24 cellular contexts compared by ENCODE assay signal in the genomic region with DNA sequence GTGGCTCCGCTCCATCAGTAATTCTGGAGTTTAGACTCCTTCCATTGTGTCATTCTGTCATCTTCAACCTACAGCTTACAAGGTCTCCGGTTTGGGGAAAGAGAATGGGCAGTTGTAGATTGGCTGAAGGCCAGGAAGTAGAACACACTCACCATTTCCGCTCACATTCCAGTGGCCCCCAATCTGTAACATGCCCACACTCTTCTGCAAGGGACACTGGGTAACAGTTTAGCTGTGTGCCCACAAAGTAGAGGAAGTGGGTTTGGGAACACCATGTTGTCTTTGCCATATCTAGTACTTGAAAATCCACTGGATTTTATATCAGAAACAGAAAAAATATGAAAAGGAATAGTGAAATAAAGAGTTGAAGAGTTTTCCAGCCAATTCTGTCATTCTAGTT.
"Had no signal": no experiment of that assay in that cellular context is flagged by ENCODE, and none has a peak within 500 bp of the region (broad histone marks: within the 10 kb centered on the region; RNA-seq: fewer than 3 reads in every experiment).

No MANE protein-coding gene starts in this region.

- H3K4me3 ChIP-seq: adrenal gland, ascending aorta, left lung, lung, right lobe of liver, skin epidermis, tibial artery had no signal

- H3K9me3 ChIP-seq: adrenal gland, ascending aorta, left lung, right lobe of liver, tibial artery had no signal

- H3K4me1 ChIP-seq: ascending aorta, tibial artery had no signal

- H3K27ac ChIP-seq: adrenal gland, ascending aorta, brain microvascular endothelial cell, left lung, right lobe of liver, skin epidermis, tibial artery, WERI-Rb-1 had no signal

- ATAC-seq: esophagus mucosa; left lung; naive thymus-derived CD4-positive, alpha-beta T cell; right lobe of liver; stimulated activated effector memory CD8-positive, alpha-beta T cell treated with anti-CD3 and anti-CD28 coated beads, Interleukin-12 subunit alpha, Interleukin-12 subunit beta, amount 100 ng/mL, for 72 hours; stimulated activated naive CD8-positive, alpha-beta T cell treated with anti-CD3 and anti-CD28 coated beads, Interleukin-15, amount 100 ng/mL, for 72 hours had no signal

- H3K36me3 ChIP-seq: adrenal gland, ascending aorta, brain microvascular endothelial cell, left lung, right lobe of liver, tibial artery had no signal

- H3K27me3 ChIP-seq: adrenal gland, ascending aorta, brain microvascular endothelial cell, left lung, right lobe of liver had no signal

- DNase-seq: activated naive CD4-positive, alpha-beta T cell; activated T-cell treated with anti-CD3 and anti-CD28 coated beads, Interleukin-2, amount 50 U/mL, for 1 hour; adrenal gland; brain microvascular endothelial cell; caudate nucleus; effector memory CD4-positive, alpha-beta T cell; foreskin melanocyte; glutamatergic neuron; hippocampal formation; kidney glomerular epithelial cell; left lung; naive thymus-derived CD4-positive, alpha-beta T cell; occipital lobe; right lobe of liver; stimulated activated CD4-positive, alpha-beta T cell treated with anti-CD3 and anti-CD28 coated beads, Interleukin-2, amount 100 ng/mL, for 24 hours; stimulated activated naive CD8-positive, alpha-beta T cell treated with anti-CD3 and anti-CD28 coated beads, Interleukin-15, amount 100 ng/mL, for 72 hours; T-helper 9 cell; tibial artery; WERI-Rb-1 had no signal
